26 cellular contexts compared by ENCODE assay signal in the genomic region with DNA sequence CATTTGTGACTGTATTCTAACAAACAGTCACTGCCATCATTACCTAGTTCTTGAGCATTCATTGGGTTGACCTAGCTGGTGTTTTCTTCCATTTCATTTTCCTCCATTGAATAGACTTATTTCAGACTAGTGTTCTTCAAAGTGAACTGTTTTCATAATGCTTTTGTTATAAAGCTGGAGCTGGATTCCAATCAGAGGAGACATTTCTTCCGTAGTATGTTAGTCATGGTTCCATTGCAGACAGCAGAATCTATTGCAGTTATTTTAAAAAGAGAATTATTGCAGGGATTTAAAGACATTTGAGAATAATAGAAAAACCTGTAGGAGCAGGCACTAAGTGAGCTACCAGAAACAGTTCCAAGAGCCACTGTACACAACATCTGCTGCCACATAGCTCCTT.
"Had no signal": no experiment of that assay in that cellular context is flagged by ENCODE, and none has a peak within 500 bp of the region (broad histone marks: within the 10 kb centered on the region; RNA-seq: fewer than 3 reads in every experiment).

No MANE protein-coding gene starts in this region.

- H3K36me3 Mint-ChIP-seq: activated CD4-positive, alpha-beta memory T cell treated with anti-CD3 and anti-CD28 coated beads for 36 hours; activated naive CD8-positive, alpha-beta T cell treated with anti-CD3 and anti-CD28 coated beads for 36 hours had no signal

- H3K9me3 ChIP-seq: esophagus muscularis mucosa, left lung, mucosa of descending colon, neutrophil, ovary, right lobe of liver, tibial nerve had no signal

- H3K36me3 ChIP-seq: esophagus muscularis mucosa, left lung, neutrophil, ovary, right lobe of liver, tibial nerve had no signal

- H3K27me3 ChIP-seq: esophagus muscularis mucosa, foreskin keratinocyte, left lung, neutrophil, ovary, right lobe of liver, tibial nerve had no signal

- H3K27ac ChIP-seq: esophagus muscularis mucosa, foreskin keratinocyte, left lung, neutrophil, ovary, right lobe of liver, tibial nerve had no signal

- H3K9me3 Mint-ChIP-seq: activated CD4-positive, alpha-beta memory T cell treated with anti-CD3 and anti-CD28 coated beads for 36 hours; activated CD4-positive, alpha-beta T cell treated with anti-CD3 and anti-CD28 coated beads, Interleukin-2, amount 10 ng/mL, durations not matched to agents 24 days and 14 days; activated naive CD4-positive, alpha-beta T cell treated with anti-CD3 and anti-CD28 coated beads for 36 hours; activated naive CD8-positive, alpha-beta T cell treated with anti-CD3 and anti-CD28 coated beads for 36 hours; activated T-helper 1 cell treated with anti-CD3 and anti-CD28 coated beads, Interleukin-12 subunit alpha, Interleukin-12 subunit beta, Interleukin-2, Interleukin-4 antibody, amounts not matched to agents 30 ng/mL and 10 ng/mL and 1 ng/mL, durations not matched to agents 14 hours and 24 hours and 36 hours; central memory CD8-positive, alpha-beta T cell; dendritic cell treated with granulocyte-macrophage colony-stimulating factor and Interleukin-4, amounts not matched to agents 40 ng/mL and 50 ng/mL, for 4 days; nephron; stimulated activated naive B cell treated with anti-CD40 and anti-IgM and Interleukin-4, amounts not matched to agents 10 μg/mL and 1 μg/mL and 100 μg/mL, for 72 hours had no signal

- DNase-seq: activated CD4-positive, alpha-beta memory T cell treated with anti-CD3 and anti-CD28 coated beads for 36 hours; activated CD4-positive, alpha-beta T cell treated with anti-CD3 and anti-CD28 coated beads, Interleukin-2, amount 10 ng/mL, durations not matched to agents 24 days and 14 days; activated CD4-positive, CD25-positive, alpha-beta regulatory T cell treated with anti-CD3 and anti-CD28 coated beads, Interleukin-2, amount 50 U/mL, for 72 hours; activated CD8-positive, alpha-beta memory T cell treated with anti-CD3 and anti-CD28 coated beads, Interleukin-2, amount 50 U/mL, for 4 hours; activated effector memory CD4-positive, alpha-beta T cell treated with anti-CD3 and anti-CD28 coated beads, Interleukin-2, amount 50 U/mL, for 16 hours; activated naive CD4-positive, alpha-beta T cell treated with anti-CD3 and anti-CD28 coated beads for 36 hours; activated naive CD8-positive, alpha-beta T cell treated with anti-CD3 and anti-CD28 coated beads for 36 hours; activated T-cell treated with anti-CD3 and anti-CD28 coated beads, Interleukin-2, amount 50 U/mL, for 1 hour; left lung; mucosa of descending colon; ovary; right lobe of liver; small intestine; stimulated activated CD4-positive, alpha-beta T cell treated with anti-CD3 and anti-CD28 coated beads, Interleukin-1b, Interleukin-23, amount 100 ng/mL, for 48 hours; stimulated activated naive B cell treated with anti-CD40 and anti-IgM and Interleukin-4, amounts not matched to agents 10 μg/mL and 1 μg/mL and 100 μg/mL, for 72 hours; T-helper 17 cell had no signal

- H3K27me3 Mint-ChIP-seq: activated CD4-positive, alpha-beta memory T cell treated with anti-CD3 and anti-CD28 coated beads for 36 hours; central memory CD8-positive, alpha-beta T cell; dendritic cell treated with granulocyte-macrophage colony-stimulating factor and Interleukin-4, amounts not matched to agents 40 ng/mL and 50 ng/mL, for 4 days; progenitor cell of endocrine pancreas; stimulated activated naive B cell treated with anti-CD40 and anti-IgM and Interleukin-4, amounts not matched to agents 10 μg/mL and 1 μg/mL and 100 μg/mL, for 72 hours; T-helper 17 cell had no signal

- H3K4me3 Mint-ChIP-seq: activated CD4-positive, alpha-beta memory T cell treated with anti-CD3 and anti-CD28 coated beads for 36 hours; activated CD4-positive, alpha-beta T cell treated with anti-CD3 and anti-CD28 coated beads, Interleukin-2, amount 10 ng/mL, durations not matched to agents 24 days and 14 days; activated naive CD4-positive, alpha-beta T cell treated with anti-CD3 and anti-CD28 coated beads for 36 hours; activated naive CD8-positive, alpha-beta T cell treated with anti-CD3 and anti-CD28 coated beads for 36 hours; activated T-helper 1 cell treated with anti-CD3 and anti-CD28 coated beads, Interleukin-12 subunit alpha, Interleukin-12 subunit beta, Interleukin-2, Interleukin-4 antibody, amounts not matched to agents 30 ng/mL and 10 ng/mL and 1 ng/mL, durations not matched to agents 14 hours and 24 hours and 36 hours; central memory CD8-positive, alpha-beta T cell; dendritic cell treated with granulocyte-macrophage colony-stimulating factor and Interleukin-4, amounts not matched to agents 40 ng/mL and 50 ng/mL, for 4 days; nephron; stimulated activated naive B cell treated with anti-CD40 and anti-IgM and Interleukin-4, amounts not matched to agents 10 μg/mL and 1 μg/mL and 100 μg/mL, for 72 hours; T-helper 17 cell had no signal

- H3K27ac Mint-ChIP-seq: activated CD4-positive, alpha-beta memory T cell treated with anti-CD3 and anti-CD28 coated beads for 36 hours; activated CD4-positive, alpha-beta T cell treated with anti-CD3 and anti-CD28 coated beads, Interleukin-2, amount 10 ng/mL, durations not matched to agents 24 days and 14 days; activated naive CD4-positive, alpha-beta T cell treated with anti-CD3 and anti-CD28 coated beads for 36 hours; activated naive CD8-positive, alpha-beta T cell treated with anti-CD3 and anti-CD28 coated beads for 36 hours; activated T-helper 1 cell treated with anti-CD3 and anti-CD28 coated beads, Interleukin-12 subunit alpha, Interleukin-12 subunit beta, Interleukin-2, Interleukin-4 antibody, amounts not matched to agents 30 ng/mL and 10 ng/mL and 1 ng/mL, durations not matched to agents 14 hours and 24 hours and 36 hours; dendritic cell treated with granulocyte-macrophage colony-stimulating factor and Interleukin-4, amounts not matched to agents 40 ng/mL and 50 ng/mL, for 4 days; progenitor cell of endocrine pancreas; stimulated activated naive B cell treated with anti-CD40 and anti-IgM and Interleukin-4, amounts not matched to agents 10 μg/mL and 1 μg/mL and 100 μg/mL, for 72 hours; T-helper 17 cell had no signal

- H3K4me3 ChIP-seq: esophagus muscularis mucosa, left lung, lung, mucosa of descending colon, ovary, right lobe of liver, tibial nerve had no signal
